ENCODE assay signal across 24 cellular contexts in genomic region chr6:130216630-130217029, GRCh38. TPM values are rescaled to one million over a fixed set of nuclear protein-coding genes. Genes with fewer than 3 reads are reported as not detected.
"Had no signal": no experiment of that assay in that cellular context is flagged by ENCODE, and none has a peak within 500 bp of the region (broad histone marks: within the 10 kb centered on the region; RNA-seq: fewer than 3 reads in every experiment).

No MANE protein-coding gene starts in this region.

- H3K9ac ChIP-seq: neural progenitor cell had no signal

- DNase-seq: activated CD4-positive, CD25-positive, alpha-beta regulatory T cell treated with anti-CD3 and anti-CD28 coated beads, Interleukin-2, amount 50 U/mL, for 72 hours; central memory CD4-positive, alpha-beta T cell; heart left ventricle; left colon; posterior cingulate gyrus; sigmoid colon; stimulated activated CD4-positive, alpha-beta T cell treated with anti-CD3 and anti-CD28 coated beads, Interleukin-15, amount 100 ng/mL, for 24 hours; stimulated activated naive B cell treated with anti-CD40 and anti-IgM and Interleukin-4, amounts not matched to agents 10 μg/mL and 1 μg/mL and 100 μg/mL, for 72 hours; upper lobe of left lung; WERI-Rb-1 had no signal

- H3K27ac Mint-ChIP-seq: activated naive CD4-positive, alpha-beta T cell treated with anti-CD3 and anti-CD28 coated beads, Interleukin-2, amount 50 U/mL, for 72 hours; memory B cell; neural progenitor cell; stimulated activated naive B cell treated with anti-CD40 and anti-IgM and Interleukin-4, amounts not matched to agents 10 μg/mL and 1 μg/mL and 100 μg/mL, for 72 hours had no signal

- H3K4me1 ChIP-seq: heart left ventricle, sigmoid colon, upper lobe of left lung had no signal

- ATAC-seq: activated naive CD4-positive, alpha-beta T cell treated with anti-CD3 and anti-CD28 coated beads, Interleukin-2, amount 50 U/mL, for 72 hours; heart left ventricle; left colon; stimulated activated naive B cell treated with anti-CD40 and anti-IgM and Interleukin-4, amounts not matched to agents 10 μg/mL and 1 μg/mL and 100 μg/mL, for 72 hours had no signal

- H3K9me3 Mint-ChIP-seq: memory B cell; neural progenitor cell; stimulated activated naive B cell treated with anti-CD40 and anti-IgM and Interleukin-4, amounts not matched to agents 10 μg/mL and 1 μg/mL and 100 μg/mL, for 72 hours had no signal

- H3K4me2 ChIP-seq: neural progenitor cell, smooth muscle cell had no signal

- H2AFZ ChIP-seq: neural progenitor cell had no signal

- H3K4me3 ChIP-seq: coronary artery, heart left ventricle, neural progenitor cell, sigmoid colon, SK-N-MC, smooth muscle cell, thoracic aorta, upper lobe of left lung had no signal

- H3K36me3 Mint-ChIP-seq: memory B cell; neural progenitor cell; stimulated activated naive B cell treated with anti-CD40 and anti-IgM and Interleukin-4, amounts not matched to agents 10 μg/mL and 1 μg/mL and 100 μg/mL, for 72 hours had no signal

- H3K27me3 ChIP-seq: neural progenitor cell, sigmoid colon, upper lobe of left lung had no signal

- H3K27ac ChIP-seq: coronary artery, neural progenitor cell, sigmoid colon, SK-N-MC, thoracic aorta, upper lobe of left lung, WERI-Rb-1 had no signal

- FAIRE-seq: astrocyte, keratinocyte, TTC549 had no signal

- H3K4me1 Mint-ChIP-seq: neural progenitor cell had no signal

- H3K9me3 ChIP-seq: heart left ventricle, sigmoid colon, thoracic aorta, upper lobe of left lung had no signal

- H3K27me3 Mint-ChIP-seq: stimulated activated naive B cell treated with anti-CD40 and anti-IgM and Interleukin-4, amounts not matched to agents 10 μg/mL and 1 μg/mL and 100 μg/mL, for 72 hours had no signal

- H3K4me3 Mint-ChIP-seq: memory B cell; neural progenitor cell; stimulated activated naive B cell treated with anti-CD40 and anti-IgM and Interleukin-4, amounts not matched to agents 10 μg/mL and 1 μg/mL and 100 μg/mL, for 72 hours had no signal

- H3K36me3 ChIP-seq: heart left ventricle, neural progenitor cell, sigmoid colon, thoracic aorta, upper lobe of left lung, WERI-Rb-1 had no signal

RNA-seq across cellular contexts. Expression of gene SAMD3, which starts 6.1 kb away (rescaled TPM):
- total RNA-seq: epithelial cell of proximal tubule, lower leg skin, myocyte, renal cortical epithelial cell had no signal
